Comparison of ENCODE assay signal across 9 cellular contexts in genomic region chr1:206714331-206715058, GRCh38. TPM values are rescaled to one million over a fixed set of nuclear protein-coding genes. Genes with fewer than 3 reads are reported as not detected.
A peak's percentile ranks its signal among the peaks of the same experiment; 100 is the strongest.
DNase-seq lines count a peak whose midpoint lies in the region; ATAC-seq and TF ChIP-seq lines count a peak whose summit lies in the region.
"Had no signal": no experiment of that assay in that cellular context is flagged by ENCODE, and none has a peak within 500 bp of the region (broad histone marks: within the 10 kb centered on the region; RNA-seq: fewer than 3 reads in every experiment).

No MANE protein-coding gene starts in this region.

- H3K36me3 ChIP-seq in hepatocyte (replicated peaks; ENCODE audit: insufficient read depth, low read depth): no peaks in the 10 kb centered on the region
- H3K36me3 ChIP-seq in thyroid gland: no peaks in the 10 kb centered on the region

- H3K4me1 Mint-ChIP-seq in activated T-cell treated with anti-CD3 and anti-CD28 coated beads, Interleukin-2, amount 50 U/mL, for 4 hours (ENCODE audit: low read depth): peaks cover 87% of the 10 kb centered on the region

- H3K79me2 ChIP-seq in hepatocyte: peaks cover 98% of the 10 kb centered on the region

- peak overlapping the region; percentile 11 for H3K4me3 Mint-ChIP-seq in activated T-cell treated with anti-CD3 and anti-CD28 coated beads, Interleukin-2, amount 50 U/mL, for 4 hours

- H3K36me3 Mint-ChIP-seq in activated T-cell treated with anti-CD3 and anti-CD28 coated beads, Interleukin-2, amount 50 U/mL, for 4 hours (ENCODE audit: insufficient read depth): peaks cover 5% of the 10 kb centered on the region

- H3K4me3 ChIP-seq in hepatocyte (no peak overlapping the region), thyroid gland (replicated peaks in 1 of 3) (no peak overlapping the region)

- no peak overlapping the region for H2AFZ ChIP-seq in hepatocyte

- WGBS in hepatocyte (ENCODE audit: low lambda C conversion rate, missing lambda C conversion rate): 47% methylated on average over 9 of the region's 9 CpGs
- WGBS in thyroid gland, 2 donors: 67 to 68% methylated on average over 9 of the region's 9 CpGs

- H3K4me1 ChIP-seq in hepatocyte (ENCODE audit: insufficient read depth) (peaks cover 18% of the 10 kb centered on the region), thyroid gland (peaks cover 21 to 48% of the 10 kb centered on the region in 2 donors)

- no peaks in the 10 kb centered on the region for H3K9me3 ChIP-seq in hepatocyte (ENCODE audit: low read depth)
- no peaks in the 10 kb centered on the region for H3K9me3 ChIP-seq in thyroid gland

- H3K9me2 ChIP-seq in hepatocyte (replicated peaks; ENCODE audit: insufficient read depth): no peaks in the 10 kb centered on the region

- no peaks in the 10 kb centered on the region for H3K27me3 Mint-ChIP-seq in activated T-cell treated with anti-CD3 and anti-CD28 coated beads, Interleukin-2, amount 50 U/mL, for 4 hours (ENCODE audit: low read depth)

- ATAC-seq in activated T-cell treated with anti-CD3 and anti-CD28 coated beads, Interleukin-2, amount 50 U/mL, for 4 hours: no peak

- DNase-seq in SIG-M5 treated with dmso at 0.1 percent for 504 hours (lab: John Stamatoyannopoulos, UW; ENCODE audit: unreplicated experiment) (peak; percentile 78), SIG-M5 (lab: John Stamatoyannopoulos, UW) (no peak), hepatocyte (ENCODE audit: low spot score) (peak; percentile 66), thyroid gland (peak; percentile 69 to 83), dedifferentiated amniotic fluid mesenchymal stem cell (ENCODE audit: extremely low spot score) (no peak), NCI-H1105 treated with DMSO at 0.1 percent for 48 hours (lab: John Stamatoyannopoulos, UW) (no peak), NCI-H345 treated with DMSO at 0.1 percent for 48 hours (lab: John Stamatoyannopoulos, UW; ENCODE audit: unreplicated experiment) (no peak)
- no peak for DNase-seq in activated T-cell treated with anti-CD3 and anti-CD28 coated beads, Interleukin-2, amount 50 U/mL, for 4 hours

- H3K4me2 ChIP-seq in hepatocyte: peak overlapping the region; percentile 9

- peak overlapping the region; percentile 68 for H3K27ac ChIP-seq in hepatocyte
- H3K27ac ChIP-seq in thyroid gland: peak overlapping the region; percentile 5 to 68 (median 48)

- no peaks in the 10 kb centered on the region for H3K27me3 ChIP-seq in hepatocyte
- H3K27me3 ChIP-seq in thyroid gland: no peaks in the 10 kb centered on the region

- H4K20me1 ChIP-seq in hepatocyte (ENCODE audit: insufficient read depth, poor library complexity, severe bottlenecking): peaks cover 86% of the 10 kb centered on the region

- TF ChIP-seq CTCF in hepatocyte (IDR thresholded peaks at IDR 0.05; ENCODE audit: poor library complexity) (no peak), thyroid gland (IDR thresholded peaks at IDR 0.05) (no peak)

- intact Hi-C loops in thyroid gland (cut with DNase I): no loop called here

- no peaks in the 10 kb centered on the region for H3K9me3 Mint-ChIP-seq in activated T-cell treated with anti-CD3 and anti-CD28 coated beads, Interleukin-2, amount 50 U/mL, for 4 hours

- TF ChIP-seq POLR2A in thyroid gland (IDR thresholded peaks at IDR 0.05): no peak

RNA-seq across cellular contexts. Expression of gene MAPKAPK2, which starts 29.8 kb away (rescaled TPM):
- 100 to 1,000 TPM in 2 of 3 donors, 10 to 100 TPM in 1; 98.2 to 136 (median 135) TPM for total RNA-seq in activated T-cell treated with anti-CD3 and anti-CD28 coated beads, Interleukin-2, amount 50 U/mL, for 4 hours
- total RNA-seq in hepatocyte (38.9 and 39.4 TPM in 2 replicates), thyroid gland (10 to 100 TPM; 48.5 to 64.0 (median 59.9) TPM)
- 12.8 and 13.3 TPM in 2 replicates for polyA plus RNA-seq in hepatocyte

RNA-seq across cellular contexts. Expression of gene IL19, which starts 56.1 kb away (rescaled TPM):
- under 1 TPM in 1 of 3 donors, not detected in 2; 0.19 TPM for total RNA-seq in activated T-cell treated with anti-CD3 and anti-CD28 coated beads, Interleukin-2, amount 50 U/mL, for 4 hours
- 0.28 and 0.37 TPM in 2 replicates for total RNA-seq in hepatocyte
- polyA plus RNA-seq in hepatocyte: not detected in 2 replicates
- total RNA-seq in thyroid gland: not detected
- total RNA-seq: lung microvascular endothelial cell had no signal

RNA-seq across cellular contexts. Expression of gene IL10, which starts 57.8 kb away (rescaled TPM):
- 100 to 1,000 TPM in 1 of 3 donors, 10 to 100 TPM in 2; 38.4 to 111 (median 54.1) TPM for total RNA-seq in activated T-cell treated with anti-CD3 and anti-CD28 coated beads, Interleukin-2, amount 50 U/mL, for 4 hours
- total RNA-seq in hepatocyte: not detected in 2 replicates
- polyA plus RNA-seq in hepatocyte: 0.49 and 0.50 TPM in 2 replicates
- 1 to 10 TPM in 3 of 4 donors, under 1 TPM in 1; 0.34 to 2.3 (median 1.6) TPM for total RNA-seq in thyroid gland
- total RNA-seq: lung microvascular endothelial cell had no signal

Comparison
In these comparisons a context has a peak if more than half of its experiments do, and no peak if none do; other contexts are left out.
1. DNase-seq: peak in SIG-M5 treated with dmso at 0.1 percent for 504 hours (single experiment), hepatocyte (single experiment) and thyroid gland (2 of 2); none in SIG-M5 (single experiment), activated T-cell treated with anti-CD3 and anti-CD28 coated beads, Interleukin-2, amount 50 U/mL, for 4 hours (single experiment), dedifferentiated amniotic fluid mesenchymal stem cell (single experiment), NCI-H1105 treated with DMSO at 0.1 percent for 48 hours (single experiment) and NCI-H345 treated with DMSO at 0.1 percent for 48 hours (single experiment).
2. RNA of gene IL10, which starts 57.8 kb away (total RNA-seq): 38.4 to 111 TPM in activated T-cell treated with anti-CD3 and anti-CD28 coated beads, Interleukin-2, amount 50 U/mL, for 4 hours; 0.34 to 2.3 TPM in thyroid gland and not detected in hepatocyte; every median in the first group is over 10 times any median in the second.